19 cellular contexts compared by ENCODE assay signal in the genomic region with DNA sequence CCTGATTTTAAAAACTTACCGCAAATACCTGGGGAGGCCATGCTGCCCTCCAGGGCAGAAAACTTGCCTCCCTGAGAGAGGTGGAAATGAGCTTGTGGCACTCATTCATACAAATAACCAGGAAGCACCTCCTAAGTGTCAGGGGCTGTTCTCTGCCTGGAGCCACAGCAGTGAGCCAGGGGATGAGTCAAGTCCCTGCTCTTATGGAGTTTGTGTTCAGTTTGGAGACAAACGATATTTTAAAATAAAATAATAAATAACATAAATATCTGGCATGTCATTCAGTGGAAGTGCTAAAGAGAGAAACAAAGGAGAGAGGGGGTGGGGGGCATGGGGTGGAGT.
DNase-seq lines count a peak whose midpoint lies in the region; ATAC-seq, FAIRE-seq and TF ChIP-seq lines count a peak whose summit lies in the region.
"Had no signal": no experiment of that assay in that cellular context is flagged by ENCODE, and none has a peak within 500 bp of the region (broad histone marks: within the 10 kb centered on the region; RNA-seq: fewer than 3 reads in every experiment).

No MANE protein-coding gene starts in this region.

- WGBS in sigmoid colon, 2 donors, result 48 to 70% methylated on average over 2 of the region's 2 CpGs

- no peaks in the 10 kb centered on the region for H3K36me3 ChIP-seq in sigmoid colon
- H3K36me3 ChIP-seq in naive thymus-derived CD4-positive, alpha-beta T cell (ENCODE audit: control insufficient read depth in 2 of 3, insufficient read depth in 3 of 3, low read length in 3 of 3), result no peaks in the 10 kb centered on the region
- H3K36me3 ChIP-seq: BE2C had no signal

- peaks cover 0 to 3% (median 0%) of the 10 kb centered on the region in 5 donors for H3K36me3 Mint-ChIP-seq in naive thymus-derived CD4-positive, alpha-beta T cell
- H3K36me3 Mint-ChIP-seq: CD4-positive, CD25-positive, alpha-beta regulatory T cell had no signal

- TF ChIP-seq CTCF in fibroblast of mammary gland (conservative IDR thresholded peaks at IDR 0.05; ENCODE audit: control insufficient read depth, insufficient read depth, low read depth, low read length), result no peak
- TF ChIP-seq CTCF in sigmoid colon (IDR thresholded peaks at IDR 0.05), result no peak

- peaks cover 0 to 20% (median 8%) of the 10 kb centered on the region in 11 donors for H3K9me3 Mint-ChIP-seq in naive thymus-derived CD4-positive, alpha-beta T cell

- intact Hi-C loops in sigmoid colon (cut with DNase I), result no loop called here
- intact Hi-C loops in naive thymus-derived CD4-positive, alpha-beta T cell (cut with micrococcal nuclease), result no loop called here

- H3K9me3 ChIP-seq in sigmoid colon, result peaks cover 0 to 4% (median 0%) of the 10 kb centered on the region in 4 donors
- H3K9me3 ChIP-seq in naive thymus-derived CD4-positive, alpha-beta T cell (ENCODE audit: control insufficient read depth in 2 of 3, low read length in 3 of 3), result peaks cover 0 to 2% (median 0%) of the 10 kb centered on the region in 3 experiments
- H3K9me3 ChIP-seq: BE2C had no signal

- H3K27me3 ChIP-seq in sigmoid colon, result peaks cover 0 to 19% (median 0%) of the 10 kb centered on the region in 3 donors
- no peaks in the 10 kb centered on the region for H3K27me3 ChIP-seq in naive thymus-derived CD4-positive, alpha-beta T cell (ENCODE audit: control insufficient read depth in 2 of 2, insufficient read depth in 2 of 2, low read length in 2 of 2)
- H3K27me3 ChIP-seq: BE2C had no signal

- no peaks in the 10 kb centered on the region for H3K4me1 ChIP-seq in sigmoid colon
- no peaks in the 10 kb centered on the region for H3K4me1 ChIP-seq in naive thymus-derived CD4-positive, alpha-beta T cell (ENCODE audit: control insufficient read depth in 2 of 2, insufficient read depth in 2 of 2, low read length in 2 of 2)
- H3K4me1 ChIP-seq: BE2C had no signal

- CTCF ChIA-PET in naive thymus-derived CD4-positive, alpha-beta T cell (lab: Charles Lee), result no interaction called here

- POLR2A ChIA-PET in naive thymus-derived CD4-positive, alpha-beta T cell (lab: Charles Lee), result no interaction called here

- H3K4me3 ChIP-seq in fibroblast of mammary gland (ENCODE audit: control insufficient read depth, low read depth, low read length), result no peak overlapping the region
- no peak overlapping the region for H3K4me3 ChIP-seq in sigmoid colon
- H3K4me3 ChIP-seq in naive thymus-derived CD4-positive, alpha-beta T cell (ENCODE audit: low read length), result no peak overlapping the region
- H3K4me3 ChIP-seq: GM23338, K562, PC-9 had no signal

- DNase-seq in ELR (ENCODE audit: low read depth) (peak; percentile 15), RPMI7951 (ENCODE audit: low read depth) (peak; percentile 32), fibroblast of mammary gland (ENCODE audit: low read depth) (peak; percentile 30), sigmoid colon (peak; percentile 2), OCI-M2 (lab: John Stamatoyannopoulos, UW; ENCODE audit: unreplicated experiment) (no peak), HTR-8/SVneo (ENCODE audit: insufficient read length, low spot score) (no peak)
- no peak for DNase-seq in naive thymus-derived CD4-positive, alpha-beta T cell
- DNase-seq: BE2C; CD4-positive, CD25-positive, alpha-beta regulatory T cell; DMS153; NCI-H1417; NCI-H187 treated with DMSO at 0.1 percent for 48 hours; NCI-H345; NCI-H524 treated with DMSO at 0.1 percent for 48 hours; PC-9 had no signal

- peaks cover 0 to 26% (median 6%) of the 10 kb centered on the region in 5 donors for H3K27me3 Mint-ChIP-seq in naive thymus-derived CD4-positive, alpha-beta T cell

- no peak overlapping the region for H3K27ac Mint-ChIP-seq in naive thymus-derived CD4-positive, alpha-beta T cell
- H3K27ac Mint-ChIP-seq: CD4-positive, CD25-positive, alpha-beta regulatory T cell; GM23338 had no signal

- FAIRE-seq in HTR-8/SVneo (lab: Jason Lieb, UNC), result no peak
- FAIRE-seq: A204.1, K562 had no signal

- H3K4me1 Mint-ChIP-seq in naive thymus-derived CD4-positive, alpha-beta T cell, result no peaks in the 10 kb centered on the region
- H3K4me1 Mint-ChIP-seq: CD4-positive, CD25-positive, alpha-beta regulatory T cell; GM23338 had no signal

- TF ChIP-seq POLR2A in sigmoid colon (IDR thresholded peaks at IDR 0.05), result no peak

- ATAC-seq in naive thymus-derived CD4-positive, alpha-beta T cell, result no peak
- ATAC-seq: GM23338, HCT116, K562 had no signal

- no peak overlapping the region for H3K27ac ChIP-seq in sigmoid colon
- no peak overlapping the region for H3K27ac ChIP-seq in naive thymus-derived CD4-positive, alpha-beta T cell (ENCODE audit: low read depth, low read length)
- H3K27ac ChIP-seq: PC-9 had no signal

- no peak overlapping the region for H3K4me3 Mint-ChIP-seq in naive thymus-derived CD4-positive, alpha-beta T cell
- H3K4me3 Mint-ChIP-seq: CD4-positive, CD25-positive, alpha-beta regulatory T cell; GM23338 had no signal

- no peak for TF ChIP-seq EP300 in sigmoid colon (IDR thresholded peaks at IDR 0.05)

Comparison
In these comparisons a context has a peak if more than half of its experiments do, and no peak if none do; other contexts are left out.
1. DNase-seq: peak in ELR (single experiment), RPMI7951 (single experiment), fibroblast of mammary gland (single experiment) and sigmoid colon (single experiment); none in OCI-M2 (single experiment), HTR-8/SVneo (single experiment) and naive thymus-derived CD4-positive, alpha-beta T cell (0 of 9).